Comparison of ENCODE assay signal across 8 cellular contexts in genomic region chr5:96997265-96997859, GRCh38.
A peak's percentile ranks its signal among the peaks of the same experiment; 100 is the strongest.
DNase-seq lines count a peak whose midpoint lies in the region; ATAC-seq, FAIRE-seq and TF ChIP-seq lines count a peak whose summit lies in the region.

No MANE protein-coding gene starts in this region.

- no peaks in the 10 kb centered on the region for H3F3A ChIP-seq in GM23338 (replicated peaks; ENCODE audit: low read depth)

- H3K9me3 Mint-ChIP-seq in GM23338 (no peaks in the 10 kb centered on the region), astrocyte (ENCODE audit: unreplicated experiment) (no peaks in the 10 kb centered on the region)

- H3K4me1 ChIP-seq in GM23338 (ENCODE audit: insufficient read depth) (no peaks in the 10 kb centered on the region), astrocyte (ENCODE audit: insufficient read depth, low read length) (no peaks in the 10 kb centered on the region)

- H3K4me2 ChIP-seq in GM23338 (no peak overlapping the region), astrocyte (ENCODE audit: low read length) (no peak overlapping the region)

- H3K4me1 Mint-ChIP-seq in GM23338 (peaks cover 3% of the 10 kb centered on the region; the same call in 1 of the 3 replicates), astrocyte (ENCODE audit: low read depth, unreplicated experiment) (no peaks in the 10 kb centered on the region)

- H3K27me3 Mint-ChIP-seq in GM23338 (ENCODE audit: insufficient read depth, low read depth, poor library complexity) (no peaks in the 10 kb centered on the region), astrocyte (ENCODE audit: low read depth, unreplicated experiment) (no peaks in the 10 kb centered on the region)

- H4K20me1 ChIP-seq in GM23338 (replicated peaks; ENCODE audit: insufficient read depth) (no peaks in the 10 kb centered on the region), astrocyte (ENCODE audit: insufficient read depth, low read length) (no peaks in the 10 kb centered on the region)

- H3K79me2 ChIP-seq in GM23338 (replicated peaks; ENCODE audit: insufficient read depth), result no peaks in the 10 kb centered on the region
- H3K79me2 ChIP-seq in astrocyte (ENCODE audit: insufficient read depth, low read length), result no peaks in the 10 kb centered on the region

- H3K27me3 ChIP-seq in GM23338 (ENCODE audit: insufficient read depth) (no peaks in the 10 kb centered on the region), astrocyte (ENCODE audit: insufficient read depth, low read length) (no peaks in the 10 kb centered on the region)

- H3K4me3 ChIP-seq in GM23338 (no peak overlapping the region), astrocyte (ENCODE audit: insufficient read depth, low read depth, low read length) (no peak overlapping the region)

- H2AFZ ChIP-seq in GM23338 (no peak overlapping the region), astrocyte (ENCODE audit: low read depth, low read length) (no peak overlapping the region)

- H3K36me3 ChIP-seq in GM23338 (ENCODE audit: insufficient read depth), result no peaks in the 10 kb centered on the region
- H3K36me3 ChIP-seq in astrocyte (ENCODE audit: insufficient read depth, low read length), result peaks cover 3% of the 10 kb centered on the region

- no peak overlapping the region for H3K27ac ChIP-seq in GM23338 (ENCODE audit: low read depth)
- no peak overlapping the region for H3K27ac ChIP-seq in astrocyte (ENCODE audit: low read depth, low read length)

- peak; percentile 6 for DNase-seq in stimulated activated CD4-positive, alpha-beta T cell treated with anti-CD3 and anti-CD28 coated beads, Interleukin-2, amount 100 ng/mL, for 4 hours (ENCODE audit: low read depth)
- DNase-seq in stimulated activated CD4-positive, alpha-beta T cell treated with anti-CD3 and anti-CD28 coated beads, Interleukin-12 subunit alpha, Interleukin-12 subunit beta, amount 100 ng/mL, for 4 hours, result no peak
- peak; percentile 59 for DNase-seq in GM23338 (ENCODE audit: low spot score)
- peak; percentile 14 for DNase-seq in NCI-H2029 treated with DMSO at 0.1 percent for 48 hours (lab: John Stamatoyannopoulos, UW)
- DNase-seq in astrocyte (ENCODE audit: low read depth), result peak; percentile 38
- DNase-seq in kidney glomerular epithelial cell (lab: John Stamatoyannopoulos, UW), result peak; percentile 8
- DNase-seq in ureter (ENCODE audit: low spot score), result no peak
- no peak for DNase-seq in activated effector memory CD4-positive, alpha-beta T cell treated with anti-CD3 and anti-CD28 coated beads, Interleukin-2, amount 50 U/mL, for 16 hours

- no peaks in the 10 kb centered on the region for H3K9me2 ChIP-seq in GM23338 (ENCODE audit: insufficient read depth)

- H3K36me3 Mint-ChIP-seq in GM23338 (ENCODE audit: low read depth) (no peaks in the 10 kb centered on the region), astrocyte (ENCODE audit: low read depth, unreplicated experiment) (peaks cover 7% of the 10 kb centered on the region)

- peak; percentile 49 to 64 for TF ChIP-seq CTCF in GM23338 (conservative IDR thresholded peaks at IDR 0.05; ENCODE audit: low read depth in 2 of 2)
- peak; percentile 48 for TF ChIP-seq CTCF in astrocyte (IDR thresholded peaks at IDR 0.05; ENCODE audit: insufficient read depth, low read depth, low read length)

- no peaks in the 10 kb centered on the region for H3K9me3 ChIP-seq in astrocyte (ENCODE audit: insufficient read depth, low read depth, low read length)

- peak; percentile 50; the same call in 2 of the 3 replicates for ATAC-seq in GM23338

- H3K27ac Mint-ChIP-seq in GM23338, result no peak overlapping the region
- H3K27ac Mint-ChIP-seq in astrocyte (ENCODE audit: unreplicated experiment), result no peak overlapping the region

- H3K9ac ChIP-seq in astrocyte (ENCODE audit: low read length), result no peak overlapping the region

- no peak overlapping the region for H3K4me3 Mint-ChIP-seq in GM23338
- H3K4me3 Mint-ChIP-seq in astrocyte (ENCODE audit: unreplicated experiment), result no peak overlapping the region

- no peak for FAIRE-seq in astrocyte (lab: Jason Lieb, UNC)

TF ChIP-seq in GM23338, 12 proteins besides CTCF, POLR2A, EP300 and RAD21:
- TF ChIP-seq STAT1 (IDR thresholded peaks at IDR 0.05; ENCODE audit: unreplicated experiment), result no peak
TF ChIP-seq in GM23338: peak in this region for 0.

Comparison
In these comparisons a context has a peak if more than half of its experiments do, and no peak if none do; other contexts are left out.
1. DNase-seq: peak in stimulated activated CD4-positive, alpha-beta T cell treated with anti-CD3 and anti-CD28 coated beads, Interleukin-2, amount 100 ng/mL, for 4 hours (single experiment), GM23338 (single experiment), NCI-H2029 treated with DMSO at 0.1 percent for 48 hours (single experiment), astrocyte (single experiment) and kidney glomerular epithelial cell (single experiment); none in stimulated activated CD4-positive, alpha-beta T cell treated with anti-CD3 and anti-CD28 coated beads, Interleukin-12 subunit alpha, Interleukin-12 subunit beta, amount 100 ng/mL, for 4 hours (single experiment), ureter (single experiment) and activated effector memory CD4-positive, alpha-beta T cell treated with anti-CD3 and anti-CD28 coated beads, Interleukin-2, amount 50 U/mL, for 16 hours (single experiment).